In the genomic region with DNA sequence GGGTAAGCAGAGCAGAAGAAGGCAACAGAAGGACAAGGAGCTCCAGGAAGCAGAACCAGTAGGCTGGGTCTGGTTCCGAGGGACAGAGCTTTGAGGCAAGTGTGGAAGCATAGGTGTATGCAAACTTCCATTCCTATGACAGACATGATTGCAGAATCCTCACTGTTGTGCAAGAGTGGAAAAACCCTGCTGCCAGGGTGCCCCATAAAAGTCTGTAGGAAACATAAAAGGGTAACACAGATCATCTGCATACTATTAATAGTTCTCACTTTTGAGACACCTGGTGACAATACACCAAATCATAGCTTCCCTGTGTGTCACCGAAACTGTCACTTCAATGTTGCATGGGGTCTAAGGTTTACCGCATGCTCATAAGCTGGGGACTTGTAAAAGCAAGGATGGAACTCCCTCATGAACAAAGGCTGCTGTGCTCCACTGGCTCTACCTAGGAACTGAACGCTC, we compare ENCODE assay signal across 9 cellular contexts. TPM values are rescaled to one million over a fixed set of nuclear protein-coding genes. Genes with fewer than 3 reads are reported as not detected.
A peak's percentile ranks its signal among the peaks of the same experiment; 100 is the strongest.
DNase-seq lines count a peak whose midpoint lies in the region; ATAC-seq, FAIRE-seq and TF ChIP-seq lines count a peak whose summit lies in the region.
"Had no signal": no experiment of that assay in that cellular context is flagged by ENCODE, and none has a peak within 500 bp of the region (broad histone marks: within the 10 kb centered on the region; RNA-seq: fewer than 3 reads in every experiment).

No MANE protein-coding gene starts in this region.

- peak; percentile 92 for FAIRE-seq in GM12878 (lab: Jason Lieb, UNC)
- FAIRE-seq: TTC549 had no signal

- peak; percentile 51 for DNase-seq in AG10803 (ENCODE audit: low read depth)
- peak; percentile 76 for DNase-seq in GM12878 (ENCODE audit: low read depth, low spot score)
- no peak for DNase-seq in G401 (ENCODE audit: low spot score)
- no peak for DNase-seq in HEK293T (ENCODE audit: extremely low spot score)
- DNase-seq in H4 (ENCODE audit: low spot score), result no peak
- DNase-seq in effector CD4-positive, alpha-beta T cell, result no peak

- TF ChIP-seq RAD21 in GM12878 (IDR thresholded peaks at IDR 0.05; ENCODE audit: insufficient read depth, low read depth, low read length), result no peak

- H3K27me3 ChIP-seq in GM12878 (replicated peaks in 1 of 2; ENCODE audit: control insufficient read depth in 2 of 2, insufficient read depth in 2 of 2, low read length in 1 of 2), result no peaks in the 10 kb centered on the region

- peaks cover 39 to 62% of the 10 kb centered on the region in 2 experiments for H3K36me3 ChIP-seq in GM12878 (ENCODE audit: control insufficient read depth in 2 of 2, insufficient read depth in 2 of 2, low read length in 1 of 2)

- RAD21 ChIA-PET in GM12878 (lab: Charles Lee; ENCODE audit: unreplicated experiment), result interaction anchor here (0.5 to 2.4 kb wide), 10 partner anchors 34 to 95 kb away, joined by 3 to 16 read pairs (median 4); a partner anchor contains a TSS

- SMC1A ChIA-PET in GM12878 (lab: Charles Lee; ENCODE audit: uncharacterized antibody, unreplicated experiment), result interaction anchor here (0.8 to 3.5 kb wide), 23 partner anchors 9 to 250 kb away, joined by 3 to 22 read pairs (median 5); a partner anchor contains a TSS

- H3K4me3 ChIP-seq in AG10803 (ENCODE audit: low read length) (no peak overlapping the region), GM12878 (peak overlapping the region; percentile 22; the same call in 1 of the 2 replicates)

- POLR2A ChIA-PET in GM12878 (lab: Charles Lee) (interaction anchor here (0.5 to 2.1 kb wide), 10 partner anchors 10 to 245 kb away, joined by 3 to 10 read pairs (median 4); a partner anchor contains a TSS), HEK293T (lab: Yijun Ruan, JAX) (no interaction called here)

- WGBS in GM12878 (ENCODE audit: insufficient coverage, insufficient replicate concordance, low lambda C conversion rate, missing lambda C conversion rate), result 75% methylated on average over 4 of the region's 4 CpGs

- H3K4me2 ChIP-seq in GM12878 (ENCODE audit: control insufficient read depth, insufficient read depth), result peak overlapping the region; percentile 81

- no peaks in the 10 kb centered on the region for H3K9me3 ChIP-seq in GM12878 (replicated peaks; ENCODE audit: control insufficient read depth, insufficient read depth, low read length)

- no peak overlapping the region for H2AFZ ChIP-seq in GM12878 (ENCODE audit: control insufficient read depth, low read depth, low read length)

- no peak for TF ChIP-seq CTCF in AG10803 (conservative IDR thresholded peaks at IDR 0.05; ENCODE audit: low read length)
- TF ChIP-seq CTCF in GM12878 (IDR thresholded peaks at IDR 0.05 in 2 of 3, conservative IDR thresholded peaks at IDR 0.05 in 1 of 3; ENCODE audit: control insufficient read depth in 2 of 3, extremely low read depth in 1 of 3, insufficient read depth in 1 of 3, low read depth in 3 of 3, low read length in 3 of 3), result no peak

- BruUV-seq in GM12878 (replicated peaks; lab: Mats Ljungman, UMichigan), result no TSS peak

- no peak for TF ChIP-seq POLR2A in GM12878 (IDR thresholded peaks at IDR 0.05; ENCODE audit: low read depth, low read length)

- peaks cover 82% of the 10 kb centered on the region for H3K79me2 ChIP-seq in GM12878 (ENCODE audit: control insufficient read depth, insufficient read depth, low read length)

- TF ChIP-seq EP300 in GM12878 (IDR thresholded peaks at IDR 0.05; ENCODE audit: borderline replicate concordance in 1 of 2, control insufficient read depth in 1 of 2, low read depth in 2 of 2, low read length in 2 of 2), result peak; percentile 71; a peak in 2 of 4 replicates

- H3K27ac ChIP-seq in GM12878 (ENCODE audit: control insufficient read depth, insufficient read depth), result peak overlapping the region; percentile 74

- H4K20me1 ChIP-seq in GM12878 (ENCODE audit: control insufficient read depth, insufficient read depth), result no peaks in the 10 kb centered on the region; the same call in none of the 2 replicates

- peaks cover 77% of the 10 kb centered on the region for H3K4me1 ChIP-seq in GM12878 (ENCODE audit: control insufficient read depth, insufficient read depth, low read length)

- CTCF ChIA-PET in GM12878 (lab: Yijun Ruan, JAX) (interaction anchor here (0.6 to 1.8 kb wide), 6 partner anchors 11 to 251 kb away, joined by 3 to 5 read pairs (median 4); no protein-coding TSS in a partner anchor), HEK293T (lab: Yijun Ruan, JAX) (no interaction called here)

- ATAC-seq in GM18870 (IDR thresholded peaks at IDR 0.05; ENCODE audit: unreplicated experiment) (peak; percentile 72), HG03097 (IDR thresholded peaks at IDR 0.05; ENCODE audit: low FRiP score, unreplicated experiment) (peak; percentile 47), GM12878 (peak; percentile 77)

- intact Hi-C loops in GM12878 (cut with micrococcal nuclease; ENCODE audit: unreplicated experiment), result loop anchor here (5.0 kb wide), 1 partner anchor 67 kb away; no protein-coding TSS in a partner anchor

- in situ Hi-C loops in GM12878 (cut with MboI) (loop anchor here (10.0 kb wide), 1 partner anchor 249 kb away; no protein-coding TSS in a partner anchor), G401 (cut with HindIII; ENCODE audit: low sequenced_read_pairs) (no loop called here)

- H3K9ac ChIP-seq in GM12878 (ENCODE audit: control insufficient read depth, insufficient read depth, low read length), result no peak overlapping the region; the same call in 1 of the 2 replicates

TF ChIP-seq in GM12878, 131 proteins besides CTCF, POLR2A, EP300 and RAD21 (continues in another document):
- TF ChIP-seq MTA3 (IDR thresholded peaks at IDR 0.05; ENCODE audit: borderline replicate concordance, low read length) (0 out of 2 replicates have a peak, but pooled peaks have one; percentile 52), ZNF274 (IDR thresholded peaks at IDR 0.05; ENCODE audit: insufficient read depth, insufficient read length) (no peak), EED (IDR thresholded peaks at IDR 0.05; ENCODE audit: low read depth) (peak; percentile 86), CBX5 (IDR thresholded peaks at IDR 0.05; ENCODE audit: low read depth) (0 out of 2 replicates have a peak, but pooled peaks have one; percentile 47), BCL11A (IDR thresholded peaks at IDR 0.05; ENCODE audit: low read depth, low read length) (peak; percentile 46; the same call in 1 of the 2 replicates), CHD1 (IDR thresholded peaks at IDR 0.05; ENCODE audit: low read depth, low read length) (no peak), CREB1 (IDR thresholded peaks at IDR 0.05; ENCODE audit: low read depth) (no peak; the same call in 1 of the 2 replicates), IKZF2 (IDR thresholded peaks at IDR 0.05) (peak; percentile 71 to 80; a peak in 3 of 4 replicates), MTA2 (IDR thresholded peaks at IDR 0.05; ENCODE audit: low read depth) (peak; percentile 70; the same call in 1 of the 2 replicates)

TF ChIP-seq in HEK293T, 16 proteins besides CTCF, POLR2A, EP300 and RAD21:
- TF ChIP-seq L3MBTL2 (conservative IDR thresholded peaks at IDR 0.05), result no peak
- TF ChIP-seq NFRKB (IDR thresholded peaks at IDR 0.05), result no peak
- TF ChIP-seq HDGF (IDR thresholded peaks at IDR 0.05; ENCODE audit: borderline replicate concordance), result no peak
- no peak for TF ChIP-seq TARDBP (IDR thresholded peaks at IDR 0.05)
- TF ChIP-seq, protein P1, sequence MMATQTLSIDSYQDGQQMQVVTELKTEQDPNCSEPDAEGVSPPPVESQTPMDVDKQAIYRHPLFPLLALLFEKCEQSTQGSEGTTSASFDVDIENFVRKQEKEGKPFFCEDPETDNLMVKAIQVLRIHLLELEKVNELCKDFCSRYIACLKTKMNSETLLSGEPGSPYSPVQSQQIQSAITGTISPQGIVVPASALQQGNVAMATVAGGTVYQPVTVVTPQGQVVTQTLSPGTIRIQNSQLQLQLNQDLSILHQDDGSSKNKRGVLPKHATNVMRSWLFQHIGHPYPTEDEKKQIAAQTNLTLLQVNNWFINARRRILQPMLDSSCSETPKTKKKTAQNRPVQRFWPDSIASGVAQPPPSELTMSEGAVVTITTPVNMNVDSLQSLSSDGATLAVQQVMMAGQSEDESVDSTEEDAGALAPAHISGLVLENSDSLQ (IDR thresholded peaks at IDR 0.05), result no peak
- no peak for TF ChIP-seq SUZ12 (IDR thresholded peaks at IDR 0.05)
- no peak for TF ChIP-seq ZNF384 (IDR thresholded peaks at IDR 0.05)
- no peak for TF ChIP-seq ELF4 (IDR thresholded peaks at IDR 0.05)
- no peak for TF ChIP-seq SP1 (IDR thresholded peaks at IDR 0.05)
- TF ChIP-seq FOXK2 (IDR thresholded peaks at IDR 0.05), result no peak
- no peak for TF ChIP-seq FOXA1 (IDR thresholded peaks at IDR 0.05)
- TF ChIP-seq LEF1 (IDR thresholded peaks at IDR 0.05; ENCODE audit: borderline replicate concordance), result no peak
- TF ChIP-seq BHLHE40 (IDR thresholded peaks at IDR 0.05; ENCODE audit: borderline replicate concordance), result no peak
- no peak for TF ChIP-seq FOXM1 (IDR thresholded peaks at IDR 0.05; ENCODE audit: borderline replicate concordance)

RNA-seq across cellular contexts. Expression of a gene that starts 39.7 kb away (rescaled TPM):
- 627 and 659 TPM in 2 replicates for total RNA-seq in GM12878 (2013; cell fraction: nucleolus; rRNA removed)
- total RNA-seq in GM12878 (2014; rRNA removed) (47.7 and 55.1 TPM in 2 replicates), GM12878 (2014; rRNA removed; fragmentation: Illumina TruSeq; extraction: Trizol) (45.4 and 48.3 TPM in 2 replicates), GM12878 (2021) (181 and 199 TPM in 2 replicates)
- polyA plus RNA-seq in GM12878 (2011; ENCODE audit: low read depth), result 127 TPM
- polyA plus RNA-seq in GM12878 (2011; rRNA removed) (71.1 and 75.0 TPM in 2 replicates), GM12878 (2014; fragmentation: Illumina TruSeq; extraction: Trizol) (150 and 173 TPM in 2 replicates), GM12878 (2014; fragmentation: Nextera tagmentation; extraction: Ambion mirVana) (10 to 100 TPM; 31.4 to 49.9 TPM), GM12878 (2014; rRNA removed) (63.7 and 73.8 TPM in 2 replicates), GM12878 (2016; fragmentation: Nextera tagmentation; extraction: Ambion mirVana) (100 to 1,000 TPM; 118 to 123 TPM)
- 82.6 and 128 TPM in 2 replicates for polyA plus RNA-seq in GM12878 (2011; cell fraction: cytosol; rRNA removed)
- polyA plus RNA-seq in GM12878 (2011; cell fraction: nucleus; rRNA removed), result 239 and 261 TPM in 2 replicates
- 118 and 141 TPM in 2 replicates for polyA plus RNA-seq in GM12878 (2012)
- polyA minus RNA-seq in GM12878 (2011; rRNA and poly(A)+ RNA removed), result 174 and 187 TPM in 2 replicates
- polyA minus RNA-seq in GM12878 (2011; cell fraction: cytosol; rRNA and poly(A)+ RNA removed), result 84.1 and 85.0 TPM in 2 replicates
- 138 and 190 TPM in 2 replicates for polyA minus RNA-seq in GM12878 (2011; cell fraction: nucleus; rRNA and poly(A)+ RNA removed)
- total RNA-seq in G401 (2014; rRNA removed; shearing (Covaris generic)), result 11.7 and 14.4 TPM in 2 replicates
- 19.3 and 26.1 TPM in 2 replicates for total RNA-seq in H4 (2014; rRNA removed; shearing (Covaris generic))

Comparison
In these comparisons a context has a peak if more than half of its experiments do, and no peak if none do; other contexts are left out.
1. DNase-seq: peak in AG10803 (single experiment) and GM12878 (single experiment); none in G401 (single experiment), HEK293T (single experiment), H4 (single experiment) and effector CD4-positive, alpha-beta T cell (single experiment).
2. Peak in every context shown above with its lines, with median percentiles within 50 percentile points of each other: ATAC-seq.